In genomic region chr9:115058684-115059315, GRCh38 we compare ENCODE assay signal across 15 cellular contexts. TPM values are rescaled to one million over a fixed set of nuclear protein-coding genes. Genes with fewer than 3 reads are reported as not detected.
A peak's percentile ranks its signal among the peaks of the same experiment; 100 is the strongest.
DNase-seq lines count a peak whose midpoint lies in the region; TF ChIP-seq lines count a peak whose summit lies in the region.
"Had no signal": no experiment of that assay in that cellular context is flagged by ENCODE, and none has a peak within 500 bp of the region (broad histone marks: within the 10 kb centered on the region; RNA-seq: fewer than 3 reads in every experiment).

No MANE protein-coding gene starts in this region.

- H3K4me3 ChIP-seq in SK-N-SH (ENCODE audit: low read depth in 2 of 2, low read length in 1 of 2) (no peak overlapping the region), fibroblast of the aortic adventitia (ENCODE audit: low read depth, low read length) (no peak overlapping the region), sigmoid colon (no peak overlapping the region)
- H3K4me3 ChIP-seq: pancreas had no signal

- peaks cover 0 to 26% of the 10 kb centered on the region in 2 experiments for H3K4me1 ChIP-seq in SK-N-SH (ENCODE audit: control insufficient read depth in 1 of 2, insufficient read depth in 2 of 2, low read depth in 1 of 2, low read length in 1 of 2)
- peaks cover 0 to 59% (median 30%) of the 10 kb centered on the region in 4 donors for H3K4me1 ChIP-seq in sigmoid colon
- H3K4me1 ChIP-seq: pancreas had no signal

- TF ChIP-seq CTCF in SK-N-SH (IDR thresholded peaks at IDR 0.05) (no peak), fibroblast of the aortic adventitia (IDR thresholded peaks at IDR 0.05; ENCODE audit: insufficient read depth, low read length) (no peak), sigmoid colon (IDR thresholded peaks at IDR 0.05) (no peak), GM10248 (IDR thresholded peaks at IDR 0.05; ENCODE audit: control extremely low read depth, extremely low read depth, low read depth, missing control alignments) (no peak)

- H4K20me1 ChIP-seq in SK-N-SH (ENCODE audit: insufficient read depth) = no peaks in the 10 kb centered on the region

- no peak overlapping the region for H2AFZ ChIP-seq in SK-N-SH (ENCODE audit: low read depth)

- peaks cover 2% of the 10 kb centered on the region; the same call in 1 of the 2 replicates for H3K79me2 ChIP-seq in SK-N-SH (ENCODE audit: insufficient read depth)

- intact Hi-C loops in sigmoid colon (cut with DNase I) = no loop called here

- H3F3A ChIP-seq in SK-N-SH (replicated peaks; ENCODE audit: insufficient read depth) = peaks cover 41% of the 10 kb centered on the region

- peak overlapping the region; percentile 51 for H3K4me2 ChIP-seq in SK-N-SH

- POLR2A ChIA-PET in SK-N-SH (lab: Yijun Ruan, JAX) (no interaction called here), GM10248 (lab: Yijun Ruan, JAX) (no interaction called here)

- H3K9me3 ChIP-seq in SK-N-SH (no peaks in the 10 kb centered on the region), sigmoid colon (no peaks in the 10 kb centered on the region)
- H3K9me3 ChIP-seq: pancreas had no signal

- CTCF ChIA-PET in SK-N-SH (lab: Yijun Ruan, JAX) (no interaction called here), GM10248 (lab: Yijun Ruan, JAX) (interaction anchor here (1.2 to 1.4 kb wide), 2 partner anchors 14 to 20 kb away, joined by 3 to 4 read pairs; no protein-coding TSS in a partner anchor)

- H3K9ac ChIP-seq in SK-N-SH = no peak overlapping the region

- TF ChIP-seq RAD21 in SK-N-SH (IDR thresholded peaks at IDR 0.05; ENCODE audit: low read length) = no peak

- TF ChIP-seq POLR2A in sigmoid colon (IDR thresholded peaks at IDR 0.05) = no peak

- 67% methylated on average over 6 of the region's 6 CpGs for WGBS in SK-N-SH (ENCODE audit: low lambda C conversion rate)
- 77 to 86% methylated on average over 6 of the region's 6 CpGs for WGBS in sigmoid colon, 2 donors

- H3K36me3 ChIP-seq in SK-N-SH (replicated peaks in 1 of 2; ENCODE audit: control insufficient read depth in 1 of 2, insufficient read depth in 2 of 2, low read length in 1 of 2) (peaks cover 72 to 88% of the 10 kb centered on the region in 2 experiments), sigmoid colon (peaks cover 22 to 100% (median 53%) of the 10 kb centered on the region in 4 donors)
- H3K36me3 ChIP-seq: pancreas had no signal

- no peaks in the 10 kb centered on the region for H3K9me2 ChIP-seq in SK-N-SH

- DNase-seq in ELR (ENCODE audit: low read depth) (peak; percentile 78), SK-N-SH (no peak), fibroblast of the aortic adventitia (ENCODE audit: low read depth) (peak; percentile 80), sigmoid colon (no peak), DMS 273 (lab: John Stamatoyannopoulos, UW; ENCODE audit: unreplicated experiment) (no peak), GM10248 (ENCODE audit: extremely low spot score) (no peak), NCI-H774 (lab: John Stamatoyannopoulos, UW) (no peak), NCI-H2227 (lab: John Stamatoyannopoulos, UW; ENCODE audit: unreplicated experiment) (no peak)
- DNase-seq: activated CD8-positive, alpha-beta memory T cell treated with anti-CD3 and anti-CD28 coated beads, Interleukin-2, amount 50 U/mL, for 4 hours; DMS53; NCI-H510A; pancreas; stimulated activated CD4-positive, alpha-beta T cell treated with anti-CD3 and anti-CD28 coated beads, Interleukin-2, amount 100 ng/mL, for 48 hours; stimulated activated naive CD4-positive, alpha-beta T cell had no signal

- peak overlapping the region; percentile 70 to 72; a peak in 3 of 4 replicates for H3K27ac ChIP-seq in SK-N-SH (ENCODE audit: low read depth in 2 of 2, low read length in 1 of 2)
- peak overlapping the region; percentile 55 to 91 (median 85) for H3K27ac ChIP-seq in sigmoid colon
- H3K27ac ChIP-seq: pancreas, VCaP had no signal

- H3K27me3 ChIP-seq in SK-N-SH (ENCODE audit: insufficient read depth) = no peaks in the 10 kb centered on the region
- no peaks in the 10 kb centered on the region for H3K27me3 ChIP-seq in sigmoid colon
- H3K27me3 ChIP-seq: pancreas had no signal

- TF ChIP-seq EP300 in SK-N-SH (IDR thresholded peaks at IDR 0.05; ENCODE audit: borderline replicate concordance in 1 of 2, low read depth in 1 of 2, low read length in 1 of 2) (0 out of 4 replicates have a peak, but pooled peaks of 1 of the 2 experiments have one; percentile 49), sigmoid colon (IDR thresholded peaks at IDR 0.05) (no peak)

TF ChIP-seq in SK-N-SH, 30 proteins besides CTCF, POLR2A, EP300 and RAD21 (continues in another document):
- peak; percentile 58; the same call in 1 of the 2 replicates for TF ChIP-seq FOSL2 (IDR thresholded peaks at IDR 0.05; ENCODE audit: borderline replicate concordance, low read depth)
- TF ChIP-seq NFIC (IDR thresholded peaks at IDR 0.05; ENCODE audit: borderline replicate concordance) = peak; percentile 17; the same call in 1 of the 2 replicates
- TF ChIP-seq JUND (IDR thresholded peaks at IDR 0.05) = peak; percentile 41
- no peak for TF ChIP-seq SMC3 (IDR thresholded peaks at IDR 0.05; ENCODE audit: low read depth, low read length)
- peak; percentile 31; the same call in 1 of the 2 replicates for TF ChIP-seq MAX (IDR thresholded peaks at IDR 0.05; ENCODE audit: low read depth)
- no peak for TF ChIP-seq FOXM1 (IDR thresholded peaks at IDR 0.05; ENCODE audit: low read depth)
- no peak for TF ChIP-seq REST (IDR thresholded peaks at IDR 0.05; ENCODE audit: low read depth, low read length)
- TF ChIP-seq TCF12 (IDR thresholded peaks at IDR 0.05) = peak; percentile 34; the same call in 1 of the 2 replicates
- TF ChIP-seq EZH2phosphoT487 (IDR thresholded peaks at IDR 0.05; ENCODE audit: borderline replicate concordance, low read depth) = no peak
- TF ChIP-seq, protein P1, sequence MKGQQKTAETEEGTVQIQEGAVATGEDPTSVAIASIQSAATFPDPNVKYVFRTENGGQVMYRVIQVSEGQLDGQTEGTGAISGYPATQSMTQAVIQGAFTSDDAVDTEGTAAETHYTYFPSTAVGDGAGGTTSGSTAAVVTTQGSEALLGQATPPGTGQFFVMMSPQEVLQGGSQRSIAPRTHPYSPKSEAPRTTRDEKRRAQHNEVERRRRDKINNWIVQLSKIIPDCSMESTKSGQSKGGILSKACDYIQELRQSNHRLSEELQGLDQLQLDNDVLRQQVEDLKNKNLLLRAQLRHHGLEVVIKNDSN (IDR thresholded peaks at IDR 0.05; ENCODE audit: borderline replicate concordance, low read depth) = no peak
- TF ChIP-seq GATA2 (CRISPR knock-in tag; IDR thresholded peaks at IDR 0.05) = no peak
- TF ChIP-seq USF2 (IDR thresholded peaks at IDR 0.05; ENCODE audit: borderline replicate concordance, low read depth, low read length) = no peak
- no peak for TF ChIP-seq RCOR1 (IDR thresholded peaks at IDR 0.05; ENCODE audit: low read length)
- TF ChIP-seq MEF2A (IDR thresholded peaks at IDR 0.05; ENCODE audit: borderline replicate concordance, low read depth) = no peak
- no peak for TF ChIP-seq RFX5 (IDR thresholded peaks at IDR 0.05; ENCODE audit: low read length)
- TF ChIP-seq MXI1 (IDR thresholded peaks at IDR 0.05; ENCODE audit: low read depth, low read length) = no peak
- no peak for TF ChIP-seq ELF1 (IDR thresholded peaks at IDR 0.05)

RNA-seq across cellular contexts. Expression of gene TNC, which starts 59.2 kb away (rescaled TPM):
- polyA plus RNA-seq in SK-N-SH (2012; rRNA removed) (572 and 805 TPM in 2 replicates), sigmoid colon (10 to 100 TPM in 1 of 3 donors, 1 to 10 TPM in 1, under 1 TPM in 1; 0.69 to 37.8 (median 1.2) TPM)
- polyA plus RNA-seq in SK-N-SH (2012; cell fraction: cytosol; rRNA removed) = 444 and 596 TPM in 2 replicates
- 772 and 1,095 TPM in 2 replicates for polyA plus RNA-seq in SK-N-SH (2012; cell fraction: nucleus; rRNA removed)
- total RNA-seq in fibroblast of the aortic adventitia (ENCODE audit: low replicate concordance) (8.3 and 49.7 TPM in 2 replicates), sigmoid colon (100 to 1,000 TPM; 127 to 742 (median 590) TPM)

Comparison
In these comparisons a context has a peak if more than half of its experiments do, and no peak if none do; other contexts are left out.
1. DNase-seq: peak in ELR (single experiment) and fibroblast of the aortic adventitia (single experiment); none in SK-N-SH (single experiment), sigmoid colon (single experiment), DMS 273 (single experiment), GM10248 (single experiment), NCI-H774 (single experiment) and NCI-H2227 (single experiment).